Comparison of ENCODE assay signal across 18 cellular contexts in genomic region chr2:128580988-128581848, GRCh38.
"Had no signal": no experiment of that assay in that cellular context is flagged by ENCODE, and none has a peak within 500 bp of the region (broad histone marks: within the 10 kb centered on the region; RNA-seq: fewer than 3 reads in every experiment).

No MANE protein-coding gene starts in this region.

- H3K9me3 ChIP-seq: body of pancreas, stomach had no signal

- DNase-seq: activated CD4-positive, alpha-beta T cell treated with anti-CD3 and anti-CD28 coated beads, Interleukin-2, amount 50 U/mL, for 4 hours; activated gamma-delta T cell treated with Interleukin-2 at 50 U/mL for 16 hours; activated naive CD8-positive, alpha-beta T cell treated with anti-CD3 and anti-CD28 coated beads, Interleukin-2, amount 10 ng/mL, durations not matched to agents 7 days and 5 days; activated T-cell treated with anti-CD3 and anti-CD28 coated beads for 4 hours; body of pancreas; caudate nucleus; effector memory CD8-positive, alpha-beta T cell; foreskin fibroblast; hypothalamus; islet precursor cell; mesendoderm; occipital lobe; retina; stimulated activated CD4-positive, alpha-beta T cell treated with anti-CD3 and anti-CD28 coated beads, Interleukin-2, amount 100 ng/mL, for 24 hours; stomach had no signal

- ATAC-seq: body of pancreas; effector memory CD8-positive, alpha-beta T cell; left lung had no signal

- H3K36me3 ChIP-seq: left lung, stomach had no signal

- H3K4me3 Mint-ChIP-seq: activated naive CD8-positive, alpha-beta T cell treated with anti-CD3 and anti-CD28 coated beads, Interleukin-2, amount 10 ng/mL, durations not matched to agents 7 days and 5 days; activated T-helper 1 cell treated with anti-CD3 and anti-CD28 coated beads, Interleukin-12 subunit alpha, Interleukin-12 subunit beta, Interleukin-2, Interleukin-4 antibody, amounts not matched to agents 30 ng/mL and 10 ng/mL and 1 ng/mL, durations not matched to agents 14 hours and 24 hours and 36 hours; effector memory CD8-positive, alpha-beta T cell; nephron had no signal

- H3K4me1 ChIP-seq: stomach had no signal

- H3K4me1 Mint-ChIP-seq: nephron had no signal

- H3K9me3 Mint-ChIP-seq: activated T-helper 1 cell treated with anti-CD3 and anti-CD28 coated beads, Interleukin-12 subunit alpha, Interleukin-12 subunit beta, Interleukin-2, Interleukin-4 antibody, amounts not matched to agents 30 ng/mL and 10 ng/mL and 1 ng/mL, durations not matched to agents 14 hours and 24 hours and 36 hours; effector memory CD8-positive, alpha-beta T cell had no signal

- H3K4me3 ChIP-seq: body of pancreas, left lung, stomach had no signal

- H3K27me3 ChIP-seq: body of pancreas, left lung, stomach had no signal

- H3K27ac ChIP-seq: body of pancreas, left lung, stomach had no signal

- H3K27ac Mint-ChIP-seq: activated naive CD8-positive, alpha-beta T cell treated with anti-CD3 and anti-CD28 coated beads, Interleukin-2, amount 10 ng/mL, durations not matched to agents 7 days and 5 days; activated T-helper 1 cell treated with anti-CD3 and anti-CD28 coated beads, Interleukin-12 subunit alpha, Interleukin-12 subunit beta, Interleukin-2, Interleukin-4 antibody, amounts not matched to agents 30 ng/mL and 10 ng/mL and 1 ng/mL, durations not matched to agents 14 hours and 24 hours and 36 hours; effector memory CD8-positive, alpha-beta T cell; nephron had no signal
